ENCODE assay signal across 11 cellular contexts in genomic region chr19:46620716-46621115, GRCh38. TPM values are rescaled to one million over a fixed set of nuclear protein-coding genes. Genes with fewer than 3 reads are reported as not detected.
DNase-seq lines count a peak whose midpoint lies in the region; ATAC-seq and TF ChIP-seq lines count a peak whose summit lies in the region.
"Had no signal": no experiment of that assay in that cellular context is flagged by ENCODE, and none has a peak within 500 bp of the region (broad histone marks: within the 10 kb centered on the region; RNA-seq: fewer than 3 reads in every experiment).

No MANE protein-coding gene starts in this region.

- no peak for DNase-seq in activated naive CD4-positive, alpha-beta T cell treated with anti-CD3 and anti-CD28 coated beads for 36 hours
- no peak for DNase-seq in activated naive CD4-positive, alpha-beta T cell treated with Interleukin-2 at 50 U/mL for 16 hours
- DNase-seq in brain microvascular endothelial cell (peak; percentile 28), memory B cell (ENCODE audit: low spot score in 2 of 2) (no peak), thoracic aorta (ENCODE audit: low spot score) (no peak), NK-92 (lab: John Stamatoyannopoulos, UW; ENCODE audit: unreplicated experiment) (no peak), ACHN (no peak)
- DNase-seq: activated CD8-positive, alpha-beta memory T cell treated with anti-CD3 and anti-CD28 coated beads, Interleukin-2, amount 10 ng/mL, durations not matched to agents 7 days and 5 days had no signal

- peaks cover 81% of the 10 kb centered on the region for H3K4me1 Mint-ChIP-seq in activated naive CD4-positive, alpha-beta T cell treated with anti-CD3 and anti-CD28 coated beads for 36 hours (ENCODE audit: low read depth)
- peaks cover 38% of the 10 kb centered on the region for H3K4me1 Mint-ChIP-seq in memory B cell

- ATAC-seq in memory B cell (ENCODE audit: low read depth) (no peak), thoracic aorta (ENCODE audit: insufficient number of reproducible peaks, low FRiP score, low read depth) (peak; percentile 33), HG03571 (IDR thresholded peaks at IDR 0.05; ENCODE audit: unreplicated experiment) (no peak)

- no peaks in the 10 kb centered on the region for H3K9me3 ChIP-seq in thoracic aorta

- CTCF ChIA-PET in activated naive CD4-positive, alpha-beta T cell treated with anti-CD3 and anti-CD28 coated beads for 36 hours (lab: Charles Lee), result interaction anchor here (1.1 to 2.4 kb wide), 5 partner anchors 8 to 41 kb away, joined by 3 to 10 read pairs (median 5); partner anchors contain the start of gene DACT3

- H3K9me3 Mint-ChIP-seq in activated naive CD4-positive, alpha-beta T cell treated with anti-CD3 and anti-CD28 coated beads for 36 hours, result no peaks in the 10 kb centered on the region
- no peaks in the 10 kb centered on the region for H3K9me3 Mint-ChIP-seq in memory B cell

- H3K27ac ChIP-seq in brain microvascular endothelial cell (no peak overlapping the region), thoracic aorta (peak overlapping the region; percentile 96 to 100)

- H3K4me3 Mint-ChIP-seq in activated naive CD4-positive, alpha-beta T cell treated with anti-CD3 and anti-CD28 coated beads for 36 hours, result peak overlapping the region; percentile 79
- H3K4me3 Mint-ChIP-seq in memory B cell, result no peak overlapping the region
- H3K4me3 Mint-ChIP-seq: activated CD8-positive, alpha-beta memory T cell treated with anti-CD3 and anti-CD28 coated beads, Interleukin-2, amount 10 ng/mL, durations not matched to agents 7 days and 5 days had no signal

- H3K27me3 ChIP-seq in brain microvascular endothelial cell (replicated peaks), result no peaks in the 10 kb centered on the region
- H3K27me3 ChIP-seq in thoracic aorta (replicated peaks; ENCODE audit: insufficient read depth), result no peaks in the 10 kb centered on the region

- TF ChIP-seq CTCF in brain microvascular endothelial cell (IDR thresholded peaks at IDR 0.05; ENCODE audit: low read depth, low read length, missing control alignments) (no peak), thoracic aorta (IDR thresholded peaks at IDR 0.05) (no peak)

- H3K36me3 ChIP-seq in brain microvascular endothelial cell (replicated peaks) (no peaks in the 10 kb centered on the region), thoracic aorta (no peaks in the 10 kb centered on the region)

- no peak overlapping the region for H3K4me3 ChIP-seq in brain microvascular endothelial cell (ENCODE audit: low read depth, low read length)
- H3K4me3 ChIP-seq in thoracic aorta, result peak overlapping the region; percentile 75

- peaks cover 51 to 83% of the 10 kb centered on the region in 2 donors for H3K4me1 ChIP-seq in thoracic aorta (ENCODE audit: control insufficient read depth in 1 of 2, low read depth in 2 of 2)

- H3K36me3 Mint-ChIP-seq in activated naive CD4-positive, alpha-beta T cell treated with anti-CD3 and anti-CD28 coated beads for 36 hours (ENCODE audit: low read depth), result peaks cover 10% of the 10 kb centered on the region
- no peaks in the 10 kb centered on the region for H3K36me3 Mint-ChIP-seq in memory B cell
- H3K36me3 Mint-ChIP-seq: activated CD8-positive, alpha-beta memory T cell treated with anti-CD3 and anti-CD28 coated beads, Interleukin-2, amount 10 ng/mL, durations not matched to agents 7 days and 5 days had no signal

- intact Hi-C loops in activated naive CD4-positive, alpha-beta T cell treated with anti-CD3 and anti-CD28 coated beads for 36 hours (cut with micrococcal nuclease), result no loop called here

- in situ Hi-C loops in brain microvascular endothelial cell (cut with HindIII; ENCODE audit: low pct_ligation_motif_present, low sequenced_read_pairs) (no loop called here), ACHN (cut with HindIII; ENCODE audit: low pct_ligation_motif_present, low pct_unique_long_range_greater_than_20kb, low sequenced_read_pairs) (no loop called here)

- H3K27ac Mint-ChIP-seq in activated naive CD4-positive, alpha-beta T cell treated with anti-CD3 and anti-CD28 coated beads for 36 hours, result peak overlapping the region; percentile 95
- H3K27ac Mint-ChIP-seq in memory B cell, result peak overlapping the region; percentile 99
- H3K27ac Mint-ChIP-seq: activated CD8-positive, alpha-beta memory T cell treated with anti-CD3 and anti-CD28 coated beads, Interleukin-2, amount 10 ng/mL, durations not matched to agents 7 days and 5 days had no signal

- H3K27me3 Mint-ChIP-seq in activated naive CD4-positive, alpha-beta T cell treated with anti-CD3 and anti-CD28 coated beads for 36 hours (ENCODE audit: low read depth), result no peaks in the 10 kb centered on the region
- peaks cover 3% of the 10 kb centered on the region for H3K27me3 Mint-ChIP-seq in memory B cell
- H3K27me3 Mint-ChIP-seq: activated CD8-positive, alpha-beta memory T cell treated with anti-CD3 and anti-CD28 coated beads, Interleukin-2, amount 10 ng/mL, durations not matched to agents 7 days and 5 days had no signal

RNA-seq across cellular contexts. Expression of gene PTGIR, which starts 4.2 kb away (rescaled TPM):
- 10 to 100 TPM; 16.3 to 17.2 TPM for total RNA-seq in activated naive CD4-positive, alpha-beta T cell treated with anti-CD3 and anti-CD28 coated beads for 36 hours
- 100 to 1,000 TPM; 106 to 207 TPM for total RNA-seq in thoracic aorta
- total RNA-seq: renal cortical epithelial cell, SK-MEL-5 had no signal

RNA-seq across cellular contexts. Expression of gene GNG8, which starts 15.3 kb away (rescaled TPM):
- total RNA-seq in activated naive CD4-positive, alpha-beta T cell treated with anti-CD3 and anti-CD28 coated beads for 36 hours, result 1 to 10 TPM; 7.1 to 8.1 TPM
- not detected for total RNA-seq in thoracic aorta
- total RNA-seq: renal cortical epithelial cell, SK-MEL-5 had no signal

RNA-seq across cellular contexts. Expression of gene CALM3, which starts 19.6 kb away (rescaled TPM):
- total RNA-seq in activated naive CD4-positive, alpha-beta T cell treated with anti-CD3 and anti-CD28 coated beads for 36 hours, result 100 to 1,000 TPM; 482 to 500 TPM
- total RNA-seq in thoracic aorta, result 100 to 1,000 TPM; 181 to 202 TPM

RNA-seq across cellular contexts. Expression of gene DACT3, which starts 40.3 kb away (rescaled TPM):
- total RNA-seq in activated naive CD4-positive, alpha-beta T cell treated with anti-CD3 and anti-CD28 coated beads for 36 hours, result 1 to 10 TPM; 2.4 to 3.0 TPM
- 100 to 1,000 TPM; 118 to 138 TPM for total RNA-seq in thoracic aorta
- total RNA-seq: renal cortical epithelial cell had no signal

Comparison
In these comparisons a context has a peak if more than half of its experiments do, and no peak if none do; other contexts are left out.
1. RNA of gene PTGIR, which starts 4.2 kb away (total RNA-seq): 106 to 207 TPM in thoracic aorta; 16.3 to 17.2 TPM in activated naive CD4-positive, alpha-beta T cell treated with anti-CD3 and anti-CD28 coated beads for 36 hours; every median in the first group is over 4 times any median in the second.
2. RNA of gene GNG8, which starts 15.3 kb away (total RNA-seq): 7.1 to 8.1 TPM in activated naive CD4-positive, alpha-beta T cell treated with anti-CD3 and anti-CD28 coated beads for 36 hours; not detected in thoracic aorta; every median in the first group is over 4 times any median in the second.